Comparison of ENCODE assay signal across 21 cellular contexts in genomic region chr5:1341863-1342262, GRCh38. TPM values are rescaled to one million over a fixed set of nuclear protein-coding genes. Genes with fewer than 3 reads are reported as not detected.
A peak's percentile ranks its signal among the peaks of the same experiment; 100 is the strongest.
DNase-seq lines count a peak whose midpoint lies in the region; ATAC-seq and TF ChIP-seq lines count a peak whose summit lies in the region.
"Had no signal": no experiment of that assay in that cellular context is flagged by ENCODE, and none has a peak within 500 bp of the region (broad histone marks: within the 10 kb centered on the region; RNA-seq: fewer than 3 reads in every experiment).

No MANE protein-coding gene starts in this region.

- DNase-seq in natural killer cell treated with Interleukin-12 subunit alpha and Interleukin-12 subunit beta and Interleukin-15 and Interleukin-18, amount 100 ng/mL, for 72 hours (ENCODE audit: low spot score): peak; percentile 50
- DNase-seq in natural killer cell (no peak), transverse colon (peak; percentile 68), NCI-H1694 (lab: John Stamatoyannopoulos, UW) (no peak), CD1c-positive myeloid dendritic cell (ENCODE audit: extremely low spot score) (no peak)
- DNase-seq in activated T-helper 2 cell treated with anti-CD3 and anti-CD28 coated beads, Interferon-gamma antibody, Interleukin-2, Interleukin-4, amounts not matched to agents 10 μg/mL and 5 μg/mL and 100 μg/mL, durations not matched to agents 14 hours and 24 hours and 36 hours (ENCODE audit: low spot score): no peak
- DNase-seq: activated CD4-positive, alpha-beta T cell treated with anti-CD3 and anti-CD28 coated beads, Interleukin-2, amount 50 U/mL, for 1 hour; activated effector memory CD4-positive, alpha-beta T cell treated with Interleukin-2 at 50 U/mL for 16 hours; cortex of kidney; GM23248; NCI-H1092 treated with DMSO at 0.1 percent for 48 hours; NCI-H2081 treated with DMSO at 0.1 percent for 48 hours; stimulated activated CD4-positive, alpha-beta T cell treated with anti-CD3 and anti-CD28 coated beads, Interleukin-1b, Interleukin-23, amount 100 ng/mL, for 48 hours; stimulated activated naive CD4-positive, alpha-beta T cell treated with Interleukin-2 at 50 U/mL for 16 hours had no signal

- H3K27ac ChIP-seq in transverse colon: peak overlapping the region in 1 of 4 donors; percentile 4
- H3K27ac ChIP-seq: C4-2B, GM23248, heart left ventricle had no signal

- no peaks in the 10 kb centered on the region for H3K9me3 ChIP-seq in transverse colon
- H3K9me3 ChIP-seq: heart left ventricle, thyroid gland had no signal

- H3K4me3 Mint-ChIP-seq in natural killer cell treated with Interleukin-12 subunit alpha and Interleukin-12 subunit beta and Interleukin-15 and Interleukin-18, amount 100 ng/mL, for 72 hours: no peak overlapping the region
- H3K4me3 Mint-ChIP-seq in natural killer cell: no peak overlapping the region
- peak overlapping the region; percentile 8 for H3K4me3 Mint-ChIP-seq in activated T-helper 2 cell treated with anti-CD3 and anti-CD28 coated beads, Interferon-gamma antibody, Interleukin-2, Interleukin-4, amounts not matched to agents 10 μg/mL and 5 μg/mL and 100 μg/mL, durations not matched to agents 14 hours and 24 hours and 36 hours (ENCODE audit: low read depth)
- H3K4me3 Mint-ChIP-seq: mesothelial cell of epicardium had no signal

- no peaks in the 10 kb centered on the region for H3K27me3 Mint-ChIP-seq in natural killer cell treated with Interleukin-12 subunit alpha and Interleukin-12 subunit beta and Interleukin-15 and Interleukin-18, amount 100 ng/mL, for 72 hours
- H3K27me3 Mint-ChIP-seq in natural killer cell (ENCODE audit: low read depth in 2 of 2): no peaks in the 10 kb centered on the region
- H3K27me3 Mint-ChIP-seq in activated T-helper 2 cell treated with anti-CD3 and anti-CD28 coated beads, Interferon-gamma antibody, Interleukin-2, Interleukin-4, amounts not matched to agents 10 μg/mL and 5 μg/mL and 100 μg/mL, durations not matched to agents 14 hours and 24 hours and 36 hours (ENCODE audit: low read depth): no peaks in the 10 kb centered on the region

- H3K27me3 ChIP-seq in transverse colon: no peaks in the 10 kb centered on the region
- H3K27me3 ChIP-seq: heart left ventricle, thyroid gland had no signal

- H3K27ac Mint-ChIP-seq in natural killer cell treated with Interleukin-12 subunit alpha and Interleukin-12 subunit beta and Interleukin-15 and Interleukin-18, amount 100 ng/mL, for 72 hours: no peak overlapping the region
- H3K27ac Mint-ChIP-seq in natural killer cell: no peak overlapping the region
- no peak overlapping the region for H3K27ac Mint-ChIP-seq in activated T-helper 2 cell treated with anti-CD3 and anti-CD28 coated beads, Interferon-gamma antibody, Interleukin-2, Interleukin-4, amounts not matched to agents 10 μg/mL and 5 μg/mL and 100 μg/mL, durations not matched to agents 14 hours and 24 hours and 36 hours
- H3K27ac Mint-ChIP-seq: mesothelial cell of epicardium had no signal

- H3K9me3 Mint-ChIP-seq in natural killer cell treated with Interleukin-12 subunit alpha and Interleukin-12 subunit beta and Interleukin-15 and Interleukin-18, amount 100 ng/mL, for 72 hours: no peaks in the 10 kb centered on the region
- no peaks in the 10 kb centered on the region for H3K9me3 Mint-ChIP-seq in natural killer cell
- no peaks in the 10 kb centered on the region for H3K9me3 Mint-ChIP-seq in activated T-helper 2 cell treated with anti-CD3 and anti-CD28 coated beads, Interferon-gamma antibody, Interleukin-2, Interleukin-4, amounts not matched to agents 10 μg/mL and 5 μg/mL and 100 μg/mL, durations not matched to agents 14 hours and 24 hours and 36 hours
- H3K9me3 Mint-ChIP-seq: mesothelial cell of epicardium had no signal

- no peak for TF ChIP-seq EP300 in transverse colon (IDR thresholded peaks at IDR 0.05; ENCODE audit: low read depth)

- in situ Hi-C loops in transverse colon (cut with MboI; ENCODE audit: low pct_ligation_motif_present in 1 of 4, low pct_unique_long_range_greater_than_20kb in 1 of 4, low sequenced_read_pairs in 3 of 4): no loop called here

- H3K4me1 ChIP-seq in transverse colon: peaks cover 11 to 27% (median 19%) of the 10 kb centered on the region in 4 donors

- ATAC-seq in natural killer cell treated with Interleukin-12 subunit alpha and Interleukin-12 subunit beta and Interleukin-15 and Interleukin-18, amount 100 ng/mL, for 72 hours: no peak
- ATAC-seq in natural killer cell (no peak), HG03095 (IDR thresholded peaks at IDR 0.05; ENCODE audit: unreplicated experiment) (peak; percentile 37), HG02852 (IDR thresholded peaks at IDR 0.05; ENCODE audit: unreplicated experiment) (no peak)
- ATAC-seq: heart left ventricle, left lobe of liver had no signal

- intact Hi-C loops in natural killer cell (cut with micrococcal nuclease) (no loop called here), transverse colon (cut with DNase I; ENCODE audit: low total_unique reads) (no loop called here)
- intact Hi-C loops in activated T-helper 2 cell treated with anti-CD3 and anti-CD28 coated beads, Interferon-gamma antibody, Interleukin-2, Interleukin-4, amounts not matched to agents 10 μg/mL and 5 μg/mL and 100 μg/mL, durations not matched to agents 14 hours and 24 hours and 36 hours (cut with micrococcal nuclease): loop anchor here (10.0 kb wide), 1 partner anchor 47 kb away; the partner anchor contains the start of gene TERT

- WGBS in transverse colon (ENCODE audit: low coverage in 1 of 2), 2 donors: 80 to 83% methylated on average over 1 to 15 of the region's 15 CpGs

- H3K4me1 Mint-ChIP-seq in natural killer cell treated with Interleukin-12 subunit alpha and Interleukin-12 subunit beta and Interleukin-15 and Interleukin-18, amount 100 ng/mL, for 72 hours (ENCODE audit: low read depth in 2 of 2): peaks cover 16 to 18% of the 10 kb centered on the region in 2 donors
- H3K4me1 Mint-ChIP-seq in natural killer cell: peaks cover 16 to 22% of the 10 kb centered on the region in 2 donors
- H3K4me1 Mint-ChIP-seq in activated T-helper 2 cell treated with anti-CD3 and anti-CD28 coated beads, Interferon-gamma antibody, Interleukin-2, Interleukin-4, amounts not matched to agents 10 μg/mL and 5 μg/mL and 100 μg/mL, durations not matched to agents 14 hours and 24 hours and 36 hours (ENCODE audit: low read depth): peaks cover 18% of the 10 kb centered on the region

- TF ChIP-seq CTCF in natural killer cell (IDR thresholded peaks at IDR 0.05) (no peak), transverse colon (IDR thresholded peaks at IDR 0.05) (no peak)

- peaks cover 0 to 18% (median 8%) of the 10 kb centered on the region in 4 donors for H3K36me3 ChIP-seq in transverse colon

- no peak for TF ChIP-seq POLR2A in transverse colon (IDR thresholded peaks at IDR 0.05)

- no peak overlapping the region for H3K4me3 ChIP-seq in transverse colon
- H3K4me3 ChIP-seq: GM23248, heart left ventricle, thyroid gland had no signal

- H3K36me3 Mint-ChIP-seq in natural killer cell treated with Interleukin-12 subunit alpha and Interleukin-12 subunit beta and Interleukin-15 and Interleukin-18, amount 100 ng/mL, for 72 hours: peaks cover 13% of the 10 kb centered on the region
- H3K36me3 Mint-ChIP-seq in natural killer cell: no peaks in the 10 kb centered on the region
- H3K36me3 Mint-ChIP-seq in activated T-helper 2 cell treated with anti-CD3 and anti-CD28 coated beads, Interferon-gamma antibody, Interleukin-2, Interleukin-4, amounts not matched to agents 10 μg/mL and 5 μg/mL and 100 μg/mL, durations not matched to agents 14 hours and 24 hours and 36 hours (ENCODE audit: low read depth): peaks cover 48% of the 10 kb centered on the region

RNA-seq across cellular contexts. Expression of gene CLPTM1L, which starts 3.0 kb away (rescaled TPM):
- 100 to 1,000 TPM; 112 to 178 TPM for total RNA-seq in natural killer cell treated with Interleukin-12 subunit alpha and Interleukin-12 subunit beta and Interleukin-15 and Interleukin-18, amount 100 ng/mL, for 72 hours
- total RNA-seq in natural killer cell (100 to 1,000 TPM in 1 of 3 donors, 10 to 100 TPM in 2; 67.1 to 105 (median 97.5) TPM), transverse colon (100 to 1,000 TPM in 2 of 4 donors, 10 to 100 TPM in 2; 78.0 to 143 (median 104) TPM)
- total RNA-seq in activated T-helper 2 cell treated with anti-CD3 and anti-CD28 coated beads, Interferon-gamma antibody, Interleukin-2, Interleukin-4, amounts not matched to agents 10 μg/mL and 5 μg/mL and 100 μg/mL, durations not matched to agents 14 hours and 24 hours and 36 hours: 102 and 107 TPM in 2 replicates

RNA-seq across cellular contexts. Expression of gene TERT, which starts 47.0 kb away (rescaled TPM):
- total RNA-seq in natural killer cell treated with Interleukin-12 subunit alpha and Interleukin-12 subunit beta and Interleukin-15 and Interleukin-18, amount 100 ng/mL, for 72 hours: 1 to 10 TPM in 1 of 2 donors, not detected in 1; 1.3 TPM
- total RNA-seq in natural killer cell (not detected), transverse colon (not detected)
- total RNA-seq in activated T-helper 2 cell treated with anti-CD3 and anti-CD28 coated beads, Interferon-gamma antibody, Interleukin-2, Interleukin-4, amounts not matched to agents 10 μg/mL and 5 μg/mL and 100 μg/mL, durations not matched to agents 14 hours and 24 hours and 36 hours: 11.8 and 12.0 TPM in 2 replicates
- total RNA-seq: GM23248, heart left ventricle, thyroid gland had no signal

Comparison
In these comparisons a context has a peak if more than half of its experiments do, and no peak if none do; other contexts are left out.
1. DNase-seq: peak in natural killer cell treated with Interleukin-12 subunit alpha and Interleukin-12 subunit beta and Interleukin-15 and Interleukin-18, amount 100 ng/mL, for 72 hours (single experiment) and transverse colon (single experiment); none in natural killer cell (single experiment), activated T-helper 2 cell treated with anti-CD3 and anti-CD28 coated beads, Interferon-gamma antibody, Interleukin-2, Interleukin-4, amounts not matched to agents 10 μg/mL and 5 μg/mL and 100 μg/mL, durations not matched to agents 14 hours and 24 hours and 36 hours (single experiment), NCI-H1694 (single experiment) and CD1c-positive myeloid dendritic cell (single experiment).